In genomic region chr1:18875107-18875795, GRCh38 we compare ENCODE assay signal across 8 cellular contexts. TPM values are rescaled to one million over a fixed set of nuclear protein-coding genes. Genes with fewer than 3 reads are reported as not detected.
A peak's percentile ranks its signal among the peaks of the same experiment; 100 is the strongest.
DNase-seq lines count a peak whose midpoint lies in the region; ATAC-seq, FAIRE-seq and TF ChIP-seq lines count a peak whose summit lies in the region.

No MANE protein-coding gene starts in this region.

- TF ChIP-seq EP300 in neural cell (conservative IDR thresholded peaks at IDR 0.05; ENCODE audit: poor library complexity, severe bottlenecking), result no peak

- H3K27ac ChIP-seq in neural cell (ENCODE audit: low read length), result no peak overlapping the region

- no peak for FAIRE-seq in RCC 7860 (lab: Jason Lieb, UNC)

- H3K27me3 Mint-ChIP-seq in activated T-cell treated with anti-CD3 and anti-CD28 coated beads, Interleukin-2, amount 50 U/mL, for 72 hours (ENCODE audit: low read depth), result no peaks in the 10 kb centered on the region

- no peaks in the 10 kb centered on the region for H3K9me3 ChIP-seq in neural cell (ENCODE audit: low read length)

- no peaks in the 10 kb centered on the region for H3K4me1 Mint-ChIP-seq in activated T-cell treated with anti-CD3 and anti-CD28 coated beads, Interleukin-2, amount 50 U/mL, for 72 hours (ENCODE audit: low read depth)

- no peaks in the 10 kb centered on the region for H3K9me3 Mint-ChIP-seq in activated T-cell treated with anti-CD3 and anti-CD28 coated beads, Interleukin-2, amount 50 U/mL, for 72 hours

- peak; percentile 60 to 68 for ATAC-seq in activated T-cell treated with anti-CD3 and anti-CD28 coated beads, Interleukin-2, amount 50 U/mL, for 72 hours (replicated peaks in 1 of 2)
- ATAC-seq in HG03342 (IDR thresholded peaks at IDR 0.05; ENCODE audit: unreplicated experiment), result no peak

- no peaks in the 10 kb centered on the region for H4K20me1 ChIP-seq in neural cell (ENCODE audit: insufficient read depth)

- H3K79me2 ChIP-seq in neural cell (replicated peaks; ENCODE audit: insufficient read depth, low read length), result no peaks in the 10 kb centered on the region

- no peak overlapping the region for H3K9ac ChIP-seq in neural cell (ENCODE audit: low read length)

- DNase-seq in COLO829 (ENCODE audit: low spot score) (peak; percentile 72), HuH-7 (ENCODE audit: low spot score) (peak; percentile 97), RCC 7860 (ENCODE audit: low spot score) (peak; percentile 57), fibroblast of peridontal ligament (ENCODE audit: extremely low read depth) (peak; percentile 78)
- peak; percentile 71 to 78 for DNase-seq in activated T-cell treated with anti-CD3 and anti-CD28 coated beads, Interleukin-2, amount 50 U/mL, for 72 hours
- peak; percentile 7 to 62 (median 51) for DNase-seq in stimulated activated naive CD4-positive, alpha-beta T cell (lab: John Stamatoyannopoulos, UW)

- H3K4me3 ChIP-seq in neural cell (ENCODE audit: low read length), result no peak overlapping the region

- no peaks in the 10 kb centered on the region for H3F3A ChIP-seq in neural cell (ENCODE audit: insufficient read depth, low read length, poor library complexity, severe bottlenecking)

- no peak overlapping the region for H3K4me3 Mint-ChIP-seq in activated T-cell treated with anti-CD3 and anti-CD28 coated beads, Interleukin-2, amount 50 U/mL, for 72 hours

- no peak overlapping the region for H3K4me2 ChIP-seq in neural cell (ENCODE audit: low read length)

- peak; percentile 66 for TF ChIP-seq CTCF in neural cell (IDR thresholded peaks at IDR 0.05; ENCODE audit: poor library complexity, severe bottlenecking)

- peak; percentile 55 for TF ChIP-seq RAD21 in neural cell (conservative IDR thresholded peaks at IDR 0.05)

- H3K36me3 ChIP-seq in neural cell (ENCODE audit: insufficient read depth, low read length), result no peaks in the 10 kb centered on the region

- H3K9me2 ChIP-seq in neural cell (ENCODE audit: insufficient read depth, low read length), result no peaks in the 10 kb centered on the region

- no peaks in the 10 kb centered on the region for H3K36me3 Mint-ChIP-seq in activated T-cell treated with anti-CD3 and anti-CD28 coated beads, Interleukin-2, amount 50 U/mL, for 72 hours (ENCODE audit: insufficient read depth in 2 of 2)

- H2AFZ ChIP-seq in neural cell (ENCODE audit: low read depth, low read length), result no peak overlapping the region

- no peaks in the 10 kb centered on the region for H3K27me3 ChIP-seq in neural cell (ENCODE audit: insufficient read depth, low read depth, low read length)

- no peak overlapping the region for H3K27ac Mint-ChIP-seq in activated T-cell treated with anti-CD3 and anti-CD28 coated beads, Interleukin-2, amount 50 U/mL, for 72 hours

TF ChIP-seq in neural cell, 6 proteins besides CTCF, POLR2A, EP300 and RAD21:
- TF ChIP-seq REST (IDR thresholded peaks at IDR 0.05; ENCODE audit: borderline replicate concordance) (no peak), TAF1 (IDR thresholded peaks at IDR 0.05; ENCODE audit: low read depth) (no peak), SMC3 (conservative IDR thresholded peaks at IDR 0.05; ENCODE audit: poor library complexity) (peak; percentile 52)

RNA-seq across cellular contexts. Expression of gene TAS1R2, which starts 15.8 kb away (rescaled TPM):
- total RNA-seq in activated T-cell treated with anti-CD3 and anti-CD28 coated beads, Interleukin-2, amount 50 U/mL, for 72 hours, result not detected
- not detected in 2 replicates for polyA plus RNA-seq in neural cell
- not detected in 2 replicates for polyA minus RNA-seq in neural cell

RNA-seq across cellular contexts. Expression of gene ALDH4A1, which starts 27.1 kb away (rescaled TPM):
- 10 to 100 TPM in 1 of 2 donors, 1 to 10 TPM in 1; 8.1 to 13.1 TPM for total RNA-seq in activated T-cell treated with anti-CD3 and anti-CD28 coated beads, Interleukin-2, amount 50 U/mL, for 72 hours
- polyA plus RNA-seq in neural cell, result 8.1 and 11.0 TPM in 2 replicates
- 9.0 and 12.9 TPM in 2 replicates for polyA minus RNA-seq in neural cell
